ENCODE assay signal across 14 cellular contexts in the genomic region with DNA sequence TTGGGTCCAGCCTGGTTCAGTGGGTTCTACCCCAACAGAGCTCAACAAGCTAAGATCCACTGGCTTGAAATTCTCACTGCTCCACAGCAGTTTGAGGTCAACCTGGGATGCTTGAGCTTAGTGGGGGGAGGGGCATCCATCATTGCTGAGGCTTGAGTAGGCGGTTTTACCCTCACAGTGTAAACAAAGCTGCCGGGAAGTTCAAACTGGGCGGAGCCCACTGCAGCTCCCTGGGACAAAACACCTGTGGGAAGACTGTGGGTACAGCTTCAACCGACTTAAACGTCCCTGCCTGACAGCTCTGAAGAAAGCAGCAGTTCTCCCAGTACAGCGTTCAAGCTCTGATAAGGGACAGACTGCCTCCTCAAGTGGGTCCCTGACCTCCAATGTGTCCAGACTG.
DNase-seq lines count a peak whose midpoint lies in the region; ATAC-seq and TF ChIP-seq lines count a peak whose summit lies in the region.
"Had no signal": no experiment of that assay in that cellular context is flagged by ENCODE, and none has a peak within 500 bp of the region (broad histone marks: within the 10 kb centered on the region; RNA-seq: fewer than 3 reads in every experiment).

No MANE protein-coding gene starts in this region.

- H4K8ac ChIP-seq in mesendoderm (ENCODE audit: low read depth, low read length) = no peak overlapping the region

- no peaks in the 10 kb centered on the region for H4K20me1 ChIP-seq in DND-41 (ENCODE audit: insufficient read depth, low read length)
- H4K20me1 ChIP-seq: BLaER1 treated with 17β-estradiol and CSF1 and Interleukin-3, amounts not matched to agents 10 nM and 100 nM had no signal

- no peak overlapping the region for H3K9ac ChIP-seq in DND-41 (ENCODE audit: low read depth, low read length)
- no peak overlapping the region for H3K9ac ChIP-seq in mesendoderm (ENCODE audit: low read length)
- H3K9ac ChIP-seq: BLaER1 treated with 17β-estradiol and CSF1 and Interleukin-3, amounts not matched to agents 10 nM and 100 nM had no signal

- no peak for TF ChIP-seq CTCF in DND-41 (IDR thresholded peaks at IDR 0.05; ENCODE audit: borderline replicate concordance, extremely low read depth, low read length, poor library complexity, severe bottlenecking)
- TF ChIP-seq CTCF in HEK293 (tag by site-specific recombination; IDR thresholded peaks at IDR 0.05) = no peak
- no peak for TF ChIP-seq CTCF in WTC11 (IDR thresholded peaks at IDR 0.05)

- H3K27ac ChIP-seq in DND-41 (ENCODE audit: low read length) (no peak overlapping the region), HEK293 (ENCODE audit: extremely low read depth, low read depth, low read length) (no peak overlapping the region), mesendoderm (ENCODE audit: low read depth, low read length) (no peak overlapping the region)
- H3K27ac ChIP-seq: BLaER1 treated with 17β-estradiol and CSF1 and Interleukin-3, amounts not matched to agents 10 nM and 100 nM had no signal

- H3K18ac ChIP-seq in mesendoderm (ENCODE audit: low read length) = no peak overlapping the region

- H3K27me3 ChIP-seq in DND-41 (ENCODE audit: insufficient read depth, low read length, poor library complexity) = no peaks in the 10 kb centered on the region
- no peaks in the 10 kb centered on the region for H3K27me3 ChIP-seq in mesendoderm (ENCODE audit: insufficient read depth, low read length, poor library complexity)
- H3K27me3 ChIP-seq: BLaER1 treated with 17β-estradiol and CSF1 and Interleukin-3, amounts not matched to agents 10 nM and 100 nM had no signal

- H3K56ac ChIP-seq in mesendoderm (ENCODE audit: low read length) = no peak overlapping the region

- H3K4me3 ChIP-seq in DND-41 (ENCODE audit: low read depth in 1 of 2, low read length in 2 of 2) (no peak overlapping the region), HEK293 (ENCODE audit: low read depth, low read length) (no peak overlapping the region), mesendoderm (ENCODE audit: low read length) (no peak overlapping the region)
- H3K4me3 ChIP-seq: BLaER1 treated with 17β-estradiol and CSF1 and Interleukin-3, amounts not matched to agents 10 nM and 100 nM; GM12878 had no signal

- WGBS in mesendoderm (ENCODE audit: extremely low coverage, insufficient coverage, low lambda C conversion rate) = no CpG with 5 or more reads among the region's 6 CpGs

- H3K79me2 ChIP-seq in DND-41 (ENCODE audit: insufficient read depth, low read length) (no peaks in the 10 kb centered on the region), mesendoderm (ENCODE audit: control insufficient read depth, insufficient read depth, low read length) (no peaks in the 10 kb centered on the region)

- CTCF ChIA-PET in HEK293 (lab: Yijun Ruan, JAX) = interaction anchor here (0.6 to 0.9 kb wide), 4 partner anchors 77 to 665 kb away, joined by 3 to 4 read pairs (median 3); no protein-coding TSS in a partner anchor
- CTCF ChIA-PET in WTC11 (lab: Charles Lee) = interaction anchor here (1.3 kb wide), 1 partner anchor 38 kb away, joined by 3 read pairs; no protein-coding TSS in a partner anchor

- H2BK5ac ChIP-seq in mesendoderm (ENCODE audit: low read length) = no peak overlapping the region

- no peak overlapping the region for H2BK15ac ChIP-seq in mesendoderm (replicated peaks; ENCODE audit: low read depth)

- no peaks in the 10 kb centered on the region for H3K4me1 Mint-ChIP-seq in WTC11
- H3K4me1 Mint-ChIP-seq: CD4-positive, CD25-positive, alpha-beta regulatory T cell had no signal

- no peak overlapping the region for H2AFZ ChIP-seq in DND-41 (ENCODE audit: low read depth, low read length)

- no peak overlapping the region for H2AK5ac ChIP-seq in mesendoderm (ENCODE audit: low read length)

- H3K36me3 ChIP-seq in DND-41 (ENCODE audit: insufficient read depth, low read length) (no peaks in the 10 kb centered on the region), HEK293 (ENCODE audit: control insufficient read depth in 2 of 2, insufficient read depth in 1 of 2, low read length in 2 of 2) (no peaks in the 10 kb centered on the region), mesendoderm (ENCODE audit: control insufficient read depth, insufficient read depth, low read length) (no peaks in the 10 kb centered on the region)
- H3K36me3 ChIP-seq: BLaER1 treated with 17β-estradiol and CSF1 and Interleukin-3, amounts not matched to agents 10 nM and 100 nM had no signal

- no peak overlapping the region for H3K4me3 Mint-ChIP-seq in WTC11
- H3K4me3 Mint-ChIP-seq: CD4-positive, CD25-positive, alpha-beta regulatory T cell had no signal

- H3K4me2 ChIP-seq in DND-41 (ENCODE audit: insufficient read depth, low read length) (no peak overlapping the region), mesendoderm (ENCODE audit: low read length) (no peak overlapping the region)
- H3K4me2 ChIP-seq: BLaER1 treated with 17β-estradiol and CSF1 and Interleukin-3, amounts not matched to agents 10 nM and 100 nM had no signal

- H2BK120ac ChIP-seq in mesendoderm (ENCODE audit: low read depth, low read length) = no peak overlapping the region

- H4K5ac ChIP-seq in mesendoderm (ENCODE audit: low read length) = no peak overlapping the region

- no peak overlapping the region for H3K4ac ChIP-seq in mesendoderm (ENCODE audit: low read depth, low read length)

- intact Hi-C loops in sciatic nerve (cut with DNase I) = no loop called here

- H3K23ac ChIP-seq in mesendoderm (ENCODE audit: low read length) = no peak overlapping the region

- no peak overlapping the region for H3K27ac Mint-ChIP-seq in WTC11
- H3K27ac Mint-ChIP-seq: CD4-positive, CD25-positive, alpha-beta regulatory T cell had no signal

- peak; percentile 8 for DNase-seq in DND-41
- DNase-seq in WTC11 (ENCODE audit: low spot score) = peak; percentile 15
- DNase-seq in mesendoderm = peak; percentile 3
- no peak for DNase-seq in sciatic nerve (ENCODE audit: low spot score)
- no peak for DNase-seq in effector CD4-positive, alpha-beta T cell
- no peak for DNase-seq in NCI-H2196 (lab: John Stamatoyannopoulos, UW; ENCODE audit: unreplicated experiment)
- DNase-seq: ACHN; CD4-positive, CD25-positive, alpha-beta regulatory T cell; DMS53; IMR-90 had no signal

- H3K4me1 ChIP-seq in DND-41 (ENCODE audit: insufficient read depth, low read length) (no peaks in the 10 kb centered on the region), HEK293 (ENCODE audit: control insufficient read depth, insufficient read depth, low read length) (no peaks in the 10 kb centered on the region), mesendoderm (ENCODE audit: control insufficient read depth, low read depth, low read length) (no peaks in the 10 kb centered on the region)
- H3K4me1 ChIP-seq: BLaER1 treated with 17β-estradiol and CSF1 and Interleukin-3, amounts not matched to agents 10 nM and 100 nM had no signal

- no peak for ATAC-seq in DND-41 (ENCODE audit: insufficient read depth, low read depth)
- ATAC-seq in WTC11 = no peak
- no peak for ATAC-seq in sciatic nerve
- ATAC-seq: GM12878, HCT116 had no signal

- H3K9me3 Mint-ChIP-seq in WTC11 = peaks cover 36% of the 10 kb centered on the region

- POLR2A ChIA-PET in HEK293 (lab: Yijun Ruan, JAX) (no interaction called here), WTC11 (lab: Charles Lee) (no interaction called here)

- no peaks in the 10 kb centered on the region for H3K36me3 Mint-ChIP-seq in WTC11
- H3K36me3 Mint-ChIP-seq: CD4-positive, CD25-positive, alpha-beta regulatory T cell had no signal

- no peaks in the 10 kb centered on the region for H3K27me3 Mint-ChIP-seq in WTC11 (ENCODE audit: low read depth)
- H3K27me3 Mint-ChIP-seq: CD4-positive, CD25-positive, alpha-beta regulatory T cell had no signal

- H3K9me3 ChIP-seq in DND-41 (ENCODE audit: insufficient read depth, low read length, severe bottlenecking) (no peaks in the 10 kb centered on the region), HEK293 (ENCODE audit: control insufficient read depth, insufficient read depth, low read depth, low read length) (peaks cover 2% of the 10 kb centered on the region; the same call in 1 of the 2 replicates)

- no peaks in the 10 kb centered on the region for H3K79me1 ChIP-seq in mesendoderm (ENCODE audit: low read length)

TF ChIP-seq in HEK293, 187 proteins besides CTCF, POLR2A, EP300 and RAD21:
- TF ChIP-seq ZNF433 (tag by site-specific recombination; IDR thresholded peaks at IDR 0.05; ENCODE audit: low read depth) (no peak), ZNF140 (tag by site-specific recombination; IDR thresholded peaks at IDR 0.05) (no peak), ZNF391 (tag by site-specific recombination; IDR thresholded peaks at IDR 0.05; ENCODE audit: borderline replicate concordance, low read depth) (no peak), ZBTB8A (tag by site-specific recombination; IDR thresholded peaks at IDR 0.05) (no peak), SCRT2 (tag by site-specific recombination; IDR thresholded peaks at IDR 0.05) (0 out of 2 replicates have a peak, but pooled peaks have one; percentile 21), GLI4 (tag by site-specific recombination; IDR thresholded peaks at IDR 0.05) (no peak), EGR2 (tag by site-specific recombination; IDR thresholded peaks at IDR 0.05; ENCODE audit: low read depth) (peak; percentile 61), ZFHX2 (tag by site-specific recombination; conservative IDR thresholded peaks at IDR 0.05) (0 out of 2 replicates have a peak, but pooled peaks have one; percentile 21)

TF ChIP-seq in WTC11, 78 proteins besides CTCF, POLR2A, EP300 and RAD21 (continues in another document):
- TF ChIP-seq NR1H2 (CRISPR knock-in tag; IDR thresholded peaks at IDR 0.05) (no peak), ATF1 (CRISPR knock-in tag; IDR thresholded peaks at IDR 0.05) (no peak), ETV6 (CRISPR knock-in tag; IDR thresholded peaks at IDR 0.05) (no peak), RELA (CRISPR knock-in tag; IDR thresholded peaks at IDR 0.05; ENCODE audit: borderline replicate concordance) (no peak)
- TF ChIP-seq, protein P1, sequence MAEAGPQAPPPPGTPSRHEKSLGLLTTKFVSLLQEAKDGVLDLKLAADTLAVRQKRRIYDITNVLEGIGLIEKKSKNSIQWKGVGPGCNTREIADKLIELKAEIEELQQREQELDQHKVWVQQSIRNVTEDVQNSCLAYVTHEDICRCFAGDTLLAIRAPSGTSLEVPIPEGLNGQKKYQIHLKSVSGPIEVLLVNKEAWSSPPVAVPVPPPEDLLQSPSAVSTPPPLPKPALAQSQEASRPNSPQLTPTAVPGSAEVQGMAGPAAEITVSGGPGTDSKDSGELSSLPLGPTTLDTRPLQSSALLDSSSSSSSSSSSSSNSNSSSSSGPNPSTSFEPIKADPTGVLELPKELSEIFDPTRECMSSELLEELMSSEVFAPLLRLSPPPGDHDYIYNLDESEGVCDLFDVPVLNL (CRISPR knock-in tag; IDR thresholded peaks at IDR 0.05; ENCODE audit: borderline replicate concordance, low read depth) = no peak
- TF ChIP-seq, protein P2, sequence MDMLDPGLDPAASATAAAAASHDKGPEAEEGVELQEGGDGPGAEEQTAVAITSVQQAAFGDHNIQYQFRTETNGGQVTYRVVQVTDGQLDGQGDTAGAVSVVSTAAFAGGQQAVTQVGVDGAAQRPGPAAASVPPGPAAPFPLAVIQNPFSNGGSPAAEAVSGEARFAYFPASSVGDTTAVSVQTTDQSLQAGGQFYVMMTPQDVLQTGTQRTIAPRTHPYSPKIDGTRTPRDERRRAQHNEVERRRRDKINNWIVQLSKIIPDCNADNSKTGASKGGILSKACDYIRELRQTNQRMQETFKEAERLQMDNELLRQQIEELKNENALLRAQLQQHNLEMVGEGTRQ (CRISPR knock-in tag; IDR thresholded peaks at IDR 0.05) = no peak

Comparison
In these comparisons a context has a peak if more than half of its experiments do, and no peak if none do; other contexts are left out.
1. DNase-seq: peak in DND-41 (single experiment), WTC11 (single experiment) and mesendoderm (single experiment); none in sciatic nerve (single experiment), effector CD4-positive, alpha-beta T cell (single experiment) and NCI-H2196 (single experiment).